ENCODE assay signal across 8 cellular contexts in the genomic region with DNA sequence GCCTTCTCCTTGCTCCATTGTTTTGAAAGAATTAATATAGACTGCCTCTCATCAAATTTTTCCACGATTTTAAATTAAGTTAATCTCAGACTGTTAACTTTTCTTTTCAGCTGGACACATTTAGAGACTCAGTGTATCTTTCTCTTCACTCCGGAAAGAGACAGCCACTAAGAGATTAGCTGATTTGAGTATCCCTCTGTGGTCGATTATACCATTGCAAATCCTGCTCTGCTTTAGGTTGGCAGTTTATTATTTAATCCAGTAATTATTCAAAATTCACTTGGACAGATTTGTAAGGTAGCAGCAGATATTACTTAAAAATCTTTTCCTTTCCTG. TPM values are rescaled to one million over a fixed set of nuclear protein-coding genes. Genes with fewer than 3 reads are reported as not detected.
DNase-seq lines count a peak whose midpoint lies in the region; ATAC-seq and TF ChIP-seq lines count a peak whose summit lies in the region.

No MANE protein-coding gene starts in this region.

- H3K27ac ChIP-seq in A673 (ENCODE audit: low read depth, low read length, poor library complexity, severe bottlenecking), result peak overlapping the region; percentile 97

- H3K27me3 Mint-ChIP-seq in HFFc6 (ENCODE audit: insufficient read depth) (no peaks in the 10 kb centered on the region), MCF 10A (ENCODE audit: insufficient read depth, unreplicated experiment) (no peaks in the 10 kb centered on the region)

- H3K36me3 ChIP-seq in A673 (ENCODE audit: insufficient read depth, low read length, poor library complexity, severe bottlenecking), result peaks cover 7% of the 10 kb centered on the region

- H3K27me3 ChIP-seq in A673 (replicated peaks; ENCODE audit: insufficient read depth, low read depth, low read length, poor library complexity), result no peaks in the 10 kb centered on the region
- peaks cover 2% of the 10 kb centered on the region for H3K27me3 ChIP-seq in mononuclear cell (ENCODE audit: insufficient read depth, low read length)

- H3K27ac Mint-ChIP-seq in HFFc6 (peak overlapping the region; percentile 99), MCF 10A (ENCODE audit: low read depth, unreplicated experiment) (peak overlapping the region; percentile 98)

- POLR2A ChIA-PET in A673 (lab: Charles Lee; ENCODE audit: low non-redundant PET) (no interaction called here), MCF 10A (lab: Yijun Ruan, JAX) (interaction anchor here (0.8 to 8.8 kb wide), 18 partner anchors 11 to 1482 kb away, joined by 3 to 152 read pairs (median 6); partner anchors contain the start of genes IRAK4, PUS7L and TMEM117)

- H3K4me1 Mint-ChIP-seq in HFFc6 (ENCODE audit: low read depth), result peaks cover 29% of the 10 kb centered on the region
- peaks cover 7% of the 10 kb centered on the region for H3K4me1 Mint-ChIP-seq in MCF 10A (ENCODE audit: insufficient read depth, unreplicated experiment)

- intact Hi-C loops in A673 (cut with micrococcal nuclease; ENCODE audit: unreplicated experiment) (no loop called here), MCF 10A (cut with micrococcal nuclease) (loop anchor here (1.0 kb wide), 1 partner anchor 30 kb away; the partner anchor contains the start of gene TMEM117)

- H3K4me3 Mint-ChIP-seq in HFFc6 (peak overlapping the region; percentile 95), MCF 10A (ENCODE audit: unreplicated experiment) (peak overlapping the region; percentile 86)

- DNase-seq in A673 (ENCODE audit: low spot score) (peak; percentile 20), HFFc6 (no peak), MCF 10A (ENCODE audit: unreplicated experiment) (no peak), SIG-M5 treated with dmso at 0.1 percent for 504 hours (lab: John Stamatoyannopoulos, UW; ENCODE audit: unreplicated experiment) (no peak), NCI-H510A (lab: John Stamatoyannopoulos, UW) (no peak), kidney tubule cell (ENCODE audit: low spot score) (no peak)

- H3K4me1 ChIP-seq in A673 (ENCODE audit: insufficient read depth, low read length, poor library complexity, severe bottlenecking) (peaks cover 15% of the 10 kb centered on the region), mononuclear cell (ENCODE audit: insufficient read depth, low read length) (peaks cover 14% of the 10 kb centered on the region)

- TF ChIP-seq CTCF in A673 (conservative IDR thresholded peaks at IDR 0.05; ENCODE audit: low read depth, low read length) (no peak), HFFc6 (IDR thresholded peaks at IDR 0.05) (no peak), MCF 10A (IDR thresholded peaks at IDR 0.05; ENCODE audit: unreplicated experiment) (no peak)

- H3K9me3 Mint-ChIP-seq in HFFc6 (no peaks in the 10 kb centered on the region), MCF 10A (ENCODE audit: unreplicated experiment) (no peaks in the 10 kb centered on the region)

- no peak for ATAC-seq in HG03025 (IDR thresholded peaks at IDR 0.05; ENCODE audit: low FRiP score, unreplicated experiment)

- BruUV-seq in A673 (replicated peaks; lab: Mats Ljungman, UMichigan) (TSS peak; percentile 90), MCF 10A (replicated peaks; lab: Mats Ljungman, UMichigan) (TSS peak; percentile 84)

- peak overlapping the region; percentile 92 for H3K4me3 ChIP-seq in A673 (ENCODE audit: low read depth, low read length, poor library complexity, severe bottlenecking)
- peak overlapping the region; percentile 80 for H3K4me3 ChIP-seq in mononuclear cell (ENCODE audit: low read length)

- H3K36me3 Mint-ChIP-seq in HFFc6 (ENCODE audit: low read depth) (peaks cover 4% of the 10 kb centered on the region; the same call in 1 of the 2 replicates), MCF 10A (ENCODE audit: insufficient read depth, unreplicated experiment) (peaks cover 22% of the 10 kb centered on the region)

- H3K9me3 ChIP-seq in A673 (ENCODE audit: low read depth, low read length, poor library complexity, severe bottlenecking) (no peaks in the 10 kb centered on the region), mononuclear cell (ENCODE audit: low read depth, low read length) (no peaks in the 10 kb centered on the region)

- CTCF ChIA-PET in A673 (lab: Charles Lee), result no interaction called here
- CTCF ChIA-PET in MCF 10A (lab: Yijun Ruan, JAX), result interaction anchor here (0.7 to 5.2 kb wide), 7 partner anchors 10 to 76 kb away, joined by 3 to 45 read pairs (median 3); no protein-coding TSS in a partner anchor

RNA-seq across cellular contexts. Expression of gene TWF1, which starts 0.6 kb away (rescaled TPM):
- total RNA-seq in A673 (2021) (95.0 and 107 TPM in 2 replicates), MCF 10A (2022) (104 and 105 TPM in 2 replicates), mononuclear cell (113 TPM)
- total RNA-seq in HFFc6 (2021; fragmentation: NEBNext Ultra II Directional; extraction: Animal tissue kit (Norgen Biotek cat#: 25700)), result 100 to 1,000 TPM; 146 to 165 (median 153) TPM

RNA-seq across cellular contexts. Expression of gene TMEM117, which starts 29.2 kb away (rescaled TPM):
- 5.9 and 8.5 TPM in 2 replicates for total RNA-seq in A673 (2021)
- total RNA-seq in HFFc6 (2021; fragmentation: NEBNext Ultra II Directional; extraction: Animal tissue kit (Norgen Biotek cat#: 25700)), result 1 to 10 TPM; 5.5 to 8.8 (median 7.0) TPM
- 3.2 and 4.3 TPM in 2 replicates for total RNA-seq in MCF 10A (2022)
- total RNA-seq in mononuclear cell, result 4.9 TPM

RNA-seq across cellular contexts. Expression of gene IRAK4, which starts 48.0 kb away (rescaled TPM):
- total RNA-seq in A673 (2021) (9.0 and 11.3 TPM in 2 replicates), MCF 10A (2022) (10.1 and 12.2 TPM in 2 replicates), mononuclear cell (49.8 TPM)
- 10 to 100 TPM; 11.5 to 13.1 (median 12.0) TPM for total RNA-seq in HFFc6 (2021; fragmentation: NEBNext Ultra II Directional; extraction: Animal tissue kit (Norgen Biotek cat#: 25700))

RNA-seq across cellular contexts. Expression of gene PUS7L, which starts 48.1 kb away (rescaled TPM):
- total RNA-seq in A673 (2021) (16.2 TPM in 2 replicates), MCF 10A (2022) (15.9 and 26.5 TPM in 2 replicates), mononuclear cell (16.4 TPM)
- total RNA-seq in HFFc6 (2021; fragmentation: NEBNext Ultra II Directional; extraction: Animal tissue kit (Norgen Biotek cat#: 25700)), result 10 to 100 TPM; 14.3 to 22.6 (median 17.2) TPM
